Comparison of ENCODE assay signal across 9 cellular contexts in the genomic region with DNA sequence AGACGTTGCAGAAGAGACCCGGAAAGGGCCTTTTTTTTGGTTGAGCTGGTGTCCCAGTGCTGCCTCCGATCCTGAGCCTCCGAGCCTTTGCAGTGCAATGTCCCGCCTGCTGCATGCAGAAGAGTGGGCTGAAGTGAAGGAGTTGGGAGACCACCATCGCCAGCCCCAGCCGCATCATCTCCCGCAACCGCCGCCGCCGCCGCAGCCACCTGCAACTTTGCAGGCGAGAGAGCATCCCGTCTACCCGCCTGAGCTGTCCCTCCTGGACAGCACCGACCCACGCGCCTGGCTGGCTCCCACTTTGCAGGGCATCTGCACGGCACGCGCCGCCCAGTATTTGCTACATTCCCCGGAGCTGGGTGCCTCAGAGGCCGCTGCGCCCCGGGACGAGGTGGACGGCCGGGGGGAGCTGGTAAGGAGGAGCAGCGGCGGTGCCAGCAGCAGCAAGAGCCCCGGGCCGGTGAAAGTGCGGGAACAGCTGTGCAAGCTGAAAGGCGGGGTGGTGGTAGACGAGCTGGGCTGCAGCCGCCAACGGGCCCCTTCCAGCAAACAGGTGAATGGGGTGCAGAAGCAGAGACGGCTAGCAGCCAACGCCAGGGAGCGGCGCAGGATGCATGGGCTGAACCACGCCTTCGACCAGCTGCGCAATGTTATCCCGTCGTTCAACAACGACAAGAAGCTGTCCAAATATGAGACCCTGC. TPM values are rescaled to one million over a fixed set of nuclear protein-coding genes. Genes with fewer than 3 reads are reported as not detected.
DNase-seq lines count a peak whose midpoint lies in the region; ATAC-seq and TF ChIP-seq lines count a peak whose summit lies in the region.
"Had no signal": no experiment of that assay in that cellular context is flagged by ENCODE, and none has a peak within 500 bp of the region (broad histone marks: within the 10 kb centered on the region; RNA-seq: fewer than 3 reads in every experiment).

No MANE protein-coding gene starts in this region.

- no peaks in the 10 kb centered on the region for H3K36me3 Mint-ChIP-seq in activated CD4-positive, alpha-beta memory T cell treated with anti-CD3 and anti-CD28 coated beads for 36 hours
- H3K36me3 Mint-ChIP-seq in activated CD4-positive, alpha-beta memory T cell treated with anti-CD3 and anti-CD28 coated beads, Interleukin-2, amount 10 ng/mL, durations not matched to agents 7 days and 5 days (ENCODE audit: low read depth) = peaks cover 18% of the 10 kb centered on the region
- peaks cover 1% of the 10 kb centered on the region for H3K36me3 Mint-ChIP-seq in type B pancreatic cell
- peaks cover 4 to 12% (median 4%) of the 10 kb centered on the region in 3 donors for H3K36me3 Mint-ChIP-seq in immature natural killer cell

- H3K9me3 ChIP-seq in left lung = no peaks in the 10 kb centered on the region

- peaks cover 68 to 93% of the 10 kb centered on the region in 2 donors for H3K27me3 ChIP-seq in left lung

- peak overlapping the region; percentile 16 for H3K4me3 Mint-ChIP-seq in activated CD4-positive, alpha-beta memory T cell treated with anti-CD3 and anti-CD28 coated beads for 36 hours
- H3K4me3 Mint-ChIP-seq in activated CD4-positive, alpha-beta memory T cell treated with anti-CD3 and anti-CD28 coated beads, Interleukin-2, amount 10 ng/mL, durations not matched to agents 7 days and 5 days = no peak overlapping the region
- H3K4me3 Mint-ChIP-seq in type B pancreatic cell (peak overlapping the region; percentile 87), immature natural killer cell (no peak overlapping the region)

- H3K27ac Mint-ChIP-seq in activated CD4-positive, alpha-beta memory T cell treated with anti-CD3 and anti-CD28 coated beads for 36 hours = no peak overlapping the region
- no peak overlapping the region for H3K27ac Mint-ChIP-seq in activated CD4-positive, alpha-beta memory T cell treated with anti-CD3 and anti-CD28 coated beads, Interleukin-2, amount 10 ng/mL, durations not matched to agents 7 days and 5 days
- no peak overlapping the region for H3K27ac Mint-ChIP-seq in type B pancreatic cell
- H3K27ac Mint-ChIP-seq in immature natural killer cell = no peak overlapping the region
- H3K27ac Mint-ChIP-seq: CD4-positive, alpha-beta T cell had no signal

- no peak for TF ChIP-seq CTCF in left lung (IDR thresholded peaks at IDR 0.05)
- TF ChIP-seq CTCF in type B pancreatic cell (conservative IDR thresholded peaks at IDR 0.05) = no peak
- TF ChIP-seq CTCF in RWPE1 (conservative IDR thresholded peaks at IDR 0.05; ENCODE audit: low read depth) = no peak

- H3K27ac ChIP-seq in left lung (no peak overlapping the region), RWPE1 (no peak overlapping the region)

- intact Hi-C loops in activated CD4-positive, alpha-beta memory T cell treated with anti-CD3 and anti-CD28 coated beads for 36 hours (cut with micrococcal nuclease) = no loop called here
- intact Hi-C loops in left lung (cut with DNase I) = no loop called here

- no peaks in the 10 kb centered on the region for H3K9me3 Mint-ChIP-seq in activated CD4-positive, alpha-beta memory T cell treated with anti-CD3 and anti-CD28 coated beads for 36 hours
- no peaks in the 10 kb centered on the region for H3K9me3 Mint-ChIP-seq in activated CD4-positive, alpha-beta memory T cell treated with anti-CD3 and anti-CD28 coated beads, Interleukin-2, amount 10 ng/mL, durations not matched to agents 7 days and 5 days
- H3K9me3 Mint-ChIP-seq in type B pancreatic cell = no peaks in the 10 kb centered on the region
- H3K9me3 Mint-ChIP-seq in immature natural killer cell = peaks cover 8 to 63% (median 18%) of the 10 kb centered on the region in 6 donors
- H3K9me3 Mint-ChIP-seq: CD4-positive, alpha-beta T cell had no signal

- ATAC-seq in left lung = peak; percentile 67

- POLR2A ChIA-PET in activated CD4-positive, alpha-beta memory T cell treated with anti-CD3 and anti-CD28 coated beads for 36 hours (lab: Charles Lee) = no interaction called here
- POLR2A ChIA-PET in activated CD4-positive, alpha-beta memory T cell treated with anti-CD3 and anti-CD28 coated beads, Interleukin-2, amount 10 ng/mL, durations not matched to agents 7 days and 5 days (lab: Charles Lee) = no interaction called here
- POLR2A ChIA-PET in RWPE1 (lab: Yijun Ruan, JAX; ENCODE audit: low non-redundant PET) = interaction anchor here (0.6 kb wide), 1 partner anchor 224 kb away, joined by 3 read pairs; no protein-coding TSS in a partner anchor

- CTCF ChIA-PET in activated CD4-positive, alpha-beta memory T cell treated with anti-CD3 and anti-CD28 coated beads for 36 hours (lab: Charles Lee) = no interaction called here
- CTCF ChIA-PET in activated CD4-positive, alpha-beta memory T cell treated with anti-CD3 and anti-CD28 coated beads, Interleukin-2, amount 10 ng/mL, durations not matched to agents 7 days and 5 days (lab: Charles Lee) = no interaction called here
- CTCF ChIA-PET in RWPE1 (lab: Yijun Ruan, JAX) = no interaction called here

- H3K4me1 Mint-ChIP-seq in activated CD4-positive, alpha-beta memory T cell treated with anti-CD3 and anti-CD28 coated beads for 36 hours (ENCODE audit: low read depth) = peaks cover 19% of the 10 kb centered on the region
- H3K4me1 Mint-ChIP-seq in activated CD4-positive, alpha-beta memory T cell treated with anti-CD3 and anti-CD28 coated beads, Interleukin-2, amount 10 ng/mL, durations not matched to agents 7 days and 5 days = peaks cover 12% of the 10 kb centered on the region
- H3K4me1 Mint-ChIP-seq in type B pancreatic cell (ENCODE audit: unreplicated experiment) = peaks cover 15% of the 10 kb centered on the region
- H3K4me1 Mint-ChIP-seq in immature natural killer cell = peaks cover 0 to 6% of the 10 kb centered on the region in 2 donors

- H3K4me1 ChIP-seq in left lung = peaks cover 5 to 9% of the 10 kb centered on the region in 2 donors

- no peak for DNase-seq in activated CD4-positive, alpha-beta memory T cell treated with anti-CD3 and anti-CD28 coated beads for 36 hours
- no peak for DNase-seq in activated CD4-positive, alpha-beta memory T cell treated with anti-CD3 and anti-CD28 coated beads, Interleukin-2, amount 10 ng/mL, durations not matched to agents 7 days and 5 days
- peak; percentile 4 for DNase-seq in amniotic epithelial cell (ENCODE audit: low read depth)
- DNase-seq in left lung = peak in 1 of 2 donors; percentile 80
- DNase-seq in type B pancreatic cell (ENCODE audit: extremely low spot score, unreplicated experiment) = peak; percentile 71
- no peak for DNase-seq in RWPE1 (ENCODE audit: low spot score)
- no peak for DNase-seq in NCI-H1105 treated with DMSO at 0.1 percent for 48 hours (lab: John Stamatoyannopoulos, UW)
- DNase-seq in immature natural killer cell = no peak

- peaks cover 74% of the 10 kb centered on the region for H3K27me3 Mint-ChIP-seq in activated CD4-positive, alpha-beta memory T cell treated with anti-CD3 and anti-CD28 coated beads for 36 hours
- peaks cover 76% of the 10 kb centered on the region for H3K27me3 Mint-ChIP-seq in activated CD4-positive, alpha-beta memory T cell treated with anti-CD3 and anti-CD28 coated beads, Interleukin-2, amount 10 ng/mL, durations not matched to agents 7 days and 5 days
- H3K27me3 Mint-ChIP-seq in type B pancreatic cell (peaks cover 100% of the 10 kb centered on the region), immature natural killer cell (ENCODE audit: low read depth in 3 of 3) (peaks cover 16 to 34% (median 24%) of the 10 kb centered on the region in 3 donors)

- H3K4me3 ChIP-seq in left lung = peak overlapping the region; percentile 5 to 19

- no peaks in the 10 kb centered on the region for H3K36me3 ChIP-seq in left lung

RNA-seq across cellular contexts. Expression of gene ATOH1, which starts 0.4 kb away (rescaled TPM):
- not detected for total RNA-seq in activated CD4-positive, alpha-beta memory T cell treated with anti-CD3 and anti-CD28 coated beads for 36 hours
- not detected for total RNA-seq in activated CD4-positive, alpha-beta memory T cell treated with anti-CD3 and anti-CD28 coated beads, Interleukin-2, amount 10 ng/mL, durations not matched to agents 7 days and 5 days
- not detected for total RNA-seq in left lung
- 0.36 and 0.97 TPM in 2 replicates for total RNA-seq in type B pancreatic cell (ENCODE audit: low replicate concordance)
- not detected for polyA plus RNA-seq in immature natural killer cell
- total RNA-seq: CD4-positive, alpha-beta T cell had no signal

Comparison
In these comparisons a context has a peak if more than half of its experiments do, and no peak if none do; other contexts are left out.
1. H3K4me3 Mint-ChIP-seq: peak in activated CD4-positive, alpha-beta memory T cell treated with anti-CD3 and anti-CD28 coated beads for 36 hours (single experiment) and type B pancreatic cell (single experiment); none in activated CD4-positive, alpha-beta memory T cell treated with anti-CD3 and anti-CD28 coated beads, Interleukin-2, amount 10 ng/mL, durations not matched to agents 7 days and 5 days (single experiment) and immature natural killer cell (0 of 5).
2. DNase-seq: peak in amniotic epithelial cell (single experiment) and type B pancreatic cell (single experiment); none in activated CD4-positive, alpha-beta memory T cell treated with anti-CD3 and anti-CD28 coated beads for 36 hours (single experiment), activated CD4-positive, alpha-beta memory T cell treated with anti-CD3 and anti-CD28 coated beads, Interleukin-2, amount 10 ng/mL, durations not matched to agents 7 days and 5 days (single experiment), RWPE1 (single experiment), NCI-H1105 treated with DMSO at 0.1 percent for 48 hours (single experiment) and immature natural killer cell (0 of 3).